ENCODE assay signal across 6 cellular contexts in genomic region chr18:59047992-59048363, GRCh38.
"Had no signal": no experiment of that assay in that cellular context is flagged by ENCODE, and none has a peak within 500 bp of the region (broad histone marks: within the 10 kb centered on the region; RNA-seq: fewer than 3 reads in every experiment).

No MANE protein-coding gene starts in this region.

- ATAC-seq: HCT116, K562 had no signal

- H3K36me3 ChIP-seq: HAP-1 had no signal

- H3K9me3 Mint-ChIP-seq: HFFc6 had no signal

- H3K4me3 ChIP-seq: GM23248, HAP-1, K562 had no signal

- H3K9me3 ChIP-seq: HAP-1 had no signal

- H2AFZ ChIP-seq: GM23248 had no signal

- DNase-seq: GM23248, HFFc6, IMR-90 had no signal

- H3K9ac ChIP-seq: GM23248 had no signal

- H3K27ac ChIP-seq: GM23248 had no signal

- H3K27ac Mint-ChIP-seq: HFFc6 had no signal

- H3K4me3 Mint-ChIP-seq: HFFc6 had no signal
